ENCODE assay signal across 19 cellular contexts in genomic region chr7:90266808-90267207, GRCh38. TPM values are rescaled to one million over a fixed set of nuclear protein-coding genes. Genes with fewer than 3 reads are reported as not detected.
A peak's percentile ranks its signal among the peaks of the same experiment; 100 is the strongest.
DNase-seq lines count a peak whose midpoint lies in the region; ATAC-seq, FAIRE-seq and TF ChIP-seq lines count a peak whose summit lies in the region.
"Had no signal": no experiment of that assay in that cellular context is flagged by ENCODE, and none has a peak within 500 bp of the region (broad histone marks: within the 10 kb centered on the region; RNA-seq: fewer than 3 reads in every experiment).

No MANE protein-coding gene starts in this region.

- H3K27me3 ChIP-seq in GM23248 (replicated peaks; ENCODE audit: insufficient read depth) (no peaks in the 10 kb centered on the region), body of pancreas (no peaks in the 10 kb centered on the region)

- intact Hi-C loops in body of pancreas (cut with DNase I): no loop called here

- peak overlapping the region; percentile 28 for H2AFZ ChIP-seq in GM23248

- H3K4me3 ChIP-seq in GM23248 (peak overlapping the region; percentile 34), body of pancreas (no peak overlapping the region)
- H3K4me3 ChIP-seq: smooth muscle cell had no signal

- peaks cover 27% of the 10 kb centered on the region for H3F3A ChIP-seq in GM23248 (ENCODE audit: insufficient read depth)

- no peak for TF ChIP-seq CTCF in body of pancreas (IDR thresholded peaks at IDR 0.05)

- peak overlapping the region; percentile 51 for H3K9ac ChIP-seq in GM23248

- H4K20me1 ChIP-seq in GM23248 (ENCODE audit: insufficient read depth): no peaks in the 10 kb centered on the region

- H3K4me2 ChIP-seq in GM23248 (ENCODE audit: unreplicated experiment): peak overlapping the region; percentile 54
- H3K4me2 ChIP-seq: smooth muscle cell had no signal

- H3K4me1 ChIP-seq in GM23248 (ENCODE audit: insufficient read depth) (peaks cover 42% of the 10 kb centered on the region), body of pancreas (peaks cover 13% of the 10 kb centered on the region)

- no peaks in the 10 kb centered on the region for H3K9me2 ChIP-seq in GM23248 (ENCODE audit: insufficient read depth)

- H3K36me3 ChIP-seq in GM23248 (ENCODE audit: low read depth): no peaks in the 10 kb centered on the region
- no peaks in the 10 kb centered on the region for H3K36me3 ChIP-seq in body of pancreas (replicated peaks in 1 of 2; ENCODE audit: insufficient read depth in 1 of 2, low read depth in 2 of 2)

- peak; percentile 21 for ATAC-seq in body of pancreas

- no peak for FAIRE-seq in H54 (lab: Jason Lieb, UNC)
- FAIRE-seq: GM12891 had no signal

- peak; percentile 83 for DNase-seq in GM23248
- DNase-seq in body of pancreas: no peak
- peak; percentile 81 for DNase-seq in iris pigment epithelial cell (ENCODE audit: low read depth)
- DNase-seq in stromal cell of bone marrow (ENCODE audit: low read depth): peak; percentile 92
- no peak for DNase-seq in stimulated activated naive CD4-positive, alpha-beta T cell (lab: John Stamatoyannopoulos, UW)
- no peak for DNase-seq in H54 (ENCODE audit: insufficient read length, low spot score)
- DNase-seq in activated CD8-positive, alpha-beta memory T cell treated with anti-CD3 and anti-CD28 coated beads, Interleukin-2, amount 50 U/mL, for 4 hours: no peak
- DNase-seq: activated CD4-positive, alpha-beta T cell treated with anti-CD3 and anti-CD28 coated beads for 48 hours; activated T-cell treated with anti-CD3 and anti-CD28 coated beads for 4 hours; CD4-positive, CD25-positive, alpha-beta regulatory T cell; cerebellar nuclear complex; KG1; NCI-H2171; NK-92 treated with Interleukin-12 subunit alpha and Interleukin-12 subunit beta, amount 100 ng/mL, for 24 hours; SIG-M5; T-helper 9 cell had no signal

- no peaks in the 10 kb centered on the region for H3K9me3 ChIP-seq in GM23248 (ENCODE audit: low read depth)
- H3K9me3 ChIP-seq in body of pancreas: no peaks in the 10 kb centered on the region

- in situ Hi-C loops in GM23248 (cut with MboI): loop anchor here (10.0 kb wide), 1 partner anchor 112 kb away; the partner anchor contains the start of gene STEAP1

- H3K79me2 ChIP-seq in GM23248 (ENCODE audit: insufficient read depth): no peaks in the 10 kb centered on the region

- WGBS in GM23248 (ENCODE audit: low coverage in 1 of 2, low lambda C conversion rate in 2 of 2, missing lambda C conversion rate in 2 of 2), 2 experiments: 2% methylated on average over 3 of the region's 3 CpGs
- 39 to 49% methylated on average over 3 of the region's 3 CpGs for WGBS in body of pancreas, 2 donors

- H3K27ac ChIP-seq in GM23248: peak overlapping the region; percentile 71
- H3K27ac ChIP-seq in body of pancreas: peak overlapping the region in 1 of 4 donors; percentile 32

- TF ChIP-seq POLR2A in body of pancreas (IDR thresholded peaks at IDR 0.05) (no peak), H54 (IDR thresholded peaks at IDR 0.05; ENCODE audit: low read depth, low read length) (no peak)

RNA-seq across cellular contexts. Expression of gene CFAP69, which starts 21.8 kb away (rescaled TPM):
- 6.9 and 13.5 TPM in 2 replicates for total RNA-seq in GM23248 (2014; rRNA removed; shearing (Covaris generic))
- polyA plus RNA-seq in GM23248 (2016; fragmentation: Nextera tagmentation; extraction: Ambion mirVana): 2.8 and 3.1 TPM in 2 replicates
- 10 to 100 TPM; 16.6 to 26.4 TPM for total RNA-seq in body of pancreas
- total RNA-seq: CD4-positive, CD25-positive, alpha-beta regulatory T cell had no signal
- polyA plus RNA-seq: CD4-positive, CD25-positive, alpha-beta regulatory T cell had no signal

RNA-seq across cellular contexts. Expression of gene FAM237B, which starts 54.3 kb away (rescaled TPM):
- total RNA-seq in GM23248 (2014; rRNA removed; shearing (Covaris generic)): not detected in 2 replicates
- 0.06 TPM in 1 of 2 replicates, not detected in the other for polyA plus RNA-seq in GM23248 (2016; fragmentation: Nextera tagmentation; extraction: Ambion mirVana)
- not detected for total RNA-seq in body of pancreas
- total RNA-seq: CD4-positive, CD25-positive, alpha-beta regulatory T cell; epithelial cell of proximal tubule; smooth muscle cell had no signal
- polyA plus RNA-seq: CD4-positive, CD25-positive, alpha-beta regulatory T cell; smooth muscle cell had no signal

RNA-seq across cellular contexts. Expression of gene STEAP2, which starts 55.3 kb away (rescaled TPM):
- 28.3 and 30.6 TPM in 2 replicates for total RNA-seq in GM23248 (2014; rRNA removed; shearing (Covaris generic))
- polyA plus RNA-seq in GM23248 (2016; fragmentation: Nextera tagmentation; extraction: Ambion mirVana): 19.2 and 20.2 TPM in 2 replicates
- 10 to 100 TPM in 1 of 2 donors, 1 to 10 TPM in 1; 9.2 to 12.7 TPM for total RNA-seq in body of pancreas
- total RNA-seq: CD4-positive, CD25-positive, alpha-beta regulatory T cell had no signal
- polyA plus RNA-seq: CD4-positive, CD25-positive, alpha-beta regulatory T cell; smooth muscle cell had no signal

Comparison
In these comparisons a context has a peak if more than half of its experiments do, and no peak if none do; other contexts are left out.
1. DNase-seq: peak in GM23248 (single experiment), iris pigment epithelial cell (single experiment) and stromal cell of bone marrow (single experiment); none in body of pancreas (0 of 4), stimulated activated naive CD4-positive, alpha-beta T cell (0 of 6), H54 (single experiment) and activated CD8-positive, alpha-beta memory T cell treated with anti-CD3 and anti-CD28 coated beads, Interleukin-2, amount 50 U/mL, for 4 hours (single experiment).